8 cellular contexts compared by ENCODE assay signal in the genomic region with DNA sequence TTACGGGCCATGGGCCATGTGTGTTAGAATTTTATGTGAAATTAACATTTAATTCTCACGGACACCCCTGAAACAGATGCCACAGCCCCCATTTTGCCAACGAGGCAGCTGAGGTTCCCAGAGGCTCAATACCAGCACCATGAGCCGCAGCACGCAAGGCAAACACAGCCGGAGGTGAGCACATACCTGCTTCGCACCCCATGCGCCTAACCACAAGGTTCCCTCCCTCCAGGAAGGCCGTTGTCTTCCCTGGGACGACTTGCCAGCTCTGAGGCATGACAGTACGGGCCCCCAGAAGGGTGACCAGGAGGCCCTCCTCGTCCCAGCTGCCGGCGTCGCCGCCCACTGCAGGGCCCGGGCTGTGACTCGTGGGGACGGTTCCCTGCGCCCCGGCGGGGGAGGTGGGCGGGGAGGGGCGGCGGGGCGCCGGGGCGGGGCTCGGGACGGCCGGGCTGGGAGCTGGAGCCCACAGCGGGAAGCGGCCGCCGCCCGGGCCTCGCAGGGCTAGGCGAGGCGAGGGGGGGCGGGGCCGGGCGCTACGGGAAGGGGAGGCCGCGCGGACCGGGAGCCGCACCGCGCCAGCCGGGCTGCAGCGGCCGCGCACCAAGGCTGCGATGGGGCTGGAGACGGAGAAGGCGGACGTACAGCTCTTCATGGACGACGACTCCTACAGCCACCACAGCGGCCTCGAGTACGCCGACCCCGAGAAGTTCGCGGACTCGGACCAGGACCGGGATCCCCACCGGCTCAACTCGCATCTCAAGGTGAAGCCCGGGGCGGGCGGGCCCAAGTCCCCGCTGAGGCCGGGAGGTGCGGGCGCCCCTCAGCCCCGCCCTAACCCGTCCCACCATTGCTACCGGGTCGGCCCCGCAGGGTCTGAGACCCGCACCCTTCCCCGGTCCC. TPM values are rescaled to one million over a fixed set of nuclear protein-coding genes. Genes with fewer than 3 reads are reported as not detected.
DNase-seq lines count a peak whose midpoint lies in the region; ATAC-seq and TF ChIP-seq lines count a peak whose summit lies in the region.

A gene with protein sequence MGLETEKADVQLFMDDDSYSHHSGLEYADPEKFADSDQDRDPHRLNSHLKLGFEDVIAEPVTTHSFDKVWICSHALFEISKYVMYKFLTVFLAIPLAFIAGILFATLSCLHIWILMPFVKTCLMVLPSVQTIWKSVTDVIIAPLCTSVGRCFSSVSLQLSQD (plus strand): TSS at position 571 of the 903 bp plus-strand sequence. CDS start 44 bp downstream, at position 615.

- POLR2A ChIA-PET in activated B cell treated with CpG ODN at 0.5 μM for 24 hours (lab: Charles Lee): no interaction called here

- peak; percentile 58 for ATAC-seq in HG03432 (IDR thresholded peaks at IDR 0.05; ENCODE audit: unreplicated experiment)
- peak; percentile 60 for ATAC-seq in activated B cell treated with CpG ODN at 0.5 μM for 24 hours (ENCODE audit: low read depth)
- no peak for ATAC-seq in HG02970 (IDR thresholded peaks at IDR 0.05; ENCODE audit: low FRiP score, unreplicated experiment)

- in situ Hi-C loops in transverse colon (cut with MboI; ENCODE audit: low pct_ligation_motif_present in 1 of 4, low pct_unique_long_range_greater_than_20kb in 1 of 4, low sequenced_read_pairs in 3 of 4): no loop called here

- no peaks in the 10 kb centered on the region for H3K36me3 ChIP-seq in transverse colon

- CTCF ChIA-PET in activated B cell treated with CpG ODN at 0.5 μM for 24 hours (lab: Charles Lee): no interaction called here

- no peaks in the 10 kb centered on the region for H3K36me3 Mint-ChIP-seq in activated B cell treated with CpG ODN at 0.5 μM for 24 hours (ENCODE audit: low read depth)

- intact Hi-C loops in activated B cell treated with CpG ODN at 0.5 μM for 24 hours (cut with micrococcal nuclease): no loop called here
- intact Hi-C loops in transverse colon (cut with DNase I; ENCODE audit: low total_unique reads): no loop called here

- no peak for TF ChIP-seq EP300 in transverse colon (IDR thresholded peaks at IDR 0.05; ENCODE audit: low read depth)

- H3K4me3 ChIP-seq in epithelial cell of proximal tubule (ENCODE audit: low read depth, low read length) (peak within 1 kb of the TSS; percentile 79), mononuclear cell (ENCODE audit: low read length) (peak within 1 kb of the TSS; percentile 10), transverse colon (peak within 1 kb of the TSS; percentile 44 to 85 (median 60))

- H3K27me3 ChIP-seq in mononuclear cell (ENCODE audit: insufficient read depth, low read length) (peaks cover 61% of the 10 kb centered on the region), transverse colon (peaks cover 5% of the 10 kb centered on the region)

- peak within 1 kb of the TSS; percentile 83 to 90 (median 86) for H3K27ac ChIP-seq in transverse colon

- no peak within 1 kb of the TSS for H3K27ac Mint-ChIP-seq in activated B cell treated with CpG ODN at 0.5 μM for 24 hours

- peak; percentile 27 for DNase-seq in activated T-cell treated with anti-CD3 and anti-CD28 coated beads, Interleukin-2, amount 50 U/mL, for 1 hour
- DNase-seq in activated T-cell treated with anti-CD3 and anti-CD28 coated beads for 4 hours: no peak
- DNase-seq in activated B cell treated with CpG ODN at 0.5 μM for 24 hours: peak; percentile 19
- no peak for DNase-seq in epithelial cell of proximal tubule (ENCODE audit: low read depth)
- DNase-seq in transverse colon: peak; percentile 64

- H3K4me3 Mint-ChIP-seq in activated B cell treated with CpG ODN at 0.5 μM for 24 hours: peak within 1 kb of the TSS; percentile 76

- no peaks in the 10 kb centered on the region for H3K9me3 ChIP-seq in mononuclear cell (ENCODE audit: low read depth, low read length)
- no peaks in the 10 kb centered on the region for H3K9me3 ChIP-seq in transverse colon

- no peaks in the 10 kb centered on the region for H3K9me3 Mint-ChIP-seq in activated B cell treated with CpG ODN at 0.5 μM for 24 hours

- H3K27me3 Mint-ChIP-seq in activated B cell treated with CpG ODN at 0.5 μM for 24 hours: peaks cover 45% of the 10 kb centered on the region

- peaks cover 14% of the 10 kb centered on the region for H3K4me1 ChIP-seq in mononuclear cell (ENCODE audit: insufficient read depth, low read length)
- H3K4me1 ChIP-seq in transverse colon: peaks cover 0 to 17% (median 13%) of the 10 kb centered on the region in 4 donors

- H3K4me1 Mint-ChIP-seq in activated B cell treated with CpG ODN at 0.5 μM for 24 hours: peaks cover 17% of the 10 kb centered on the region

- peak; percentile 10 for TF ChIP-seq POLR2A in transverse colon (IDR thresholded peaks at IDR 0.05)

- 6% methylated on average over 33 of the region's 85 CpGs; no CpG with 5 or more reads in 1 of the 2 donors for WGBS in transverse colon (ENCODE audit: low coverage in 1 of 2), 2 donors

- TF ChIP-seq CTCF in activated B cell treated with CpG ODN at 0.5 μM for 24 hours (IDR thresholded peaks at IDR 0.05) (no peak), epithelial cell of proximal tubule (conservative IDR thresholded peaks at IDR 0.05; ENCODE audit: low read depth, low read length) (no peak), transverse colon (IDR thresholded peaks at IDR 0.05) (no peak)

RNA-seq across cellular contexts. Expression of the gene that starts here (rescaled TPM):
- not detected in 2 replicates for total RNA-seq in activated B cell treated with CpG ODN at 0.5 μM for 24 hours
- total RNA-seq in epithelial cell of proximal tubule: 81.7 and 94.1 TPM in 2 replicates
- 4.1 TPM for total RNA-seq in mononuclear cell
- 10 to 100 TPM in 3 of 4 donors, 1 to 10 TPM in 1; 4.1 to 28.3 (median 13.9) TPM for total RNA-seq in transverse colon

Comparison
In these comparisons a context has a peak if more than half of its experiments do, and no peak if none do; other contexts are left out.
1. DNase-seq: peak in activated T-cell treated with anti-CD3 and anti-CD28 coated beads, Interleukin-2, amount 50 U/mL, for 1 hour (single experiment) and transverse colon (single experiment); none in activated T-cell treated with anti-CD3 and anti-CD28 coated beads for 4 hours (single experiment) and epithelial cell of proximal tubule (single experiment).
2. Peak in DNase-seq and ATAC-seq in activated B cell treated with CpG ODN at 0.5 μM for 24 hours; RNA of the gene not detected or under 1 TPM.
3. H3K4me3 ChIP-seq: peak in every context shown above with its lines; median percentile 79 in epithelial cell of proximal tubule; 60 in transverse colon; 10 in mononuclear cell.